In genomic region chr10:73495884-73496674, GRCh38 we compare ENCODE assay signal across 1 cellular context.
TF ChIP-seq lines count a peak whose summit lies in the region.

Gene PPP3CB, minus strand, starts transcription at chr10:73496024. Its CDS starts 135 bp downstream, at chr10:73495889.

TF ChIP-seq in K562, 482 proteins besides CTCF, POLR2A, EP300 and RAD21 (continued from another document and continues in another):
- TF ChIP-seq BRD4 (IDR thresholded peaks at IDR 0.05) (no peak), SRSF1 (IDR thresholded peaks at IDR 0.05; ENCODE audit: low read depth, low read length) (no peak), CBFA2T3 (IDR thresholded peaks at IDR 0.05) (no peak), ETV1 (tag; conservative IDR thresholded peaks at IDR 0.05; ENCODE audit: low read depth) (no peak; the same call in 1 of the 2 replicates), MEF2D (tag; conservative IDR thresholded peaks at IDR 0.05; ENCODE audit: low read depth) (no peak), THRA (IDR thresholded peaks at IDR 0.05) (no peak), STAT5A (IDR thresholded peaks at IDR 0.05; ENCODE audit: borderline replicate concordance, low read length) (peak; percentile 29; the same call in 1 of the 2 replicates), MLX (CRISPR knock-in tag; conservative IDR thresholded peaks at IDR 0.05) (no peak), HDAC1 (IDR thresholded peaks at IDR 0.05) (no peak), ELF1 (tag; IDR thresholded peaks at IDR 0.05) (peak; percentile 55; the same call in 1 of the 2 replicates), ZNF583 (CRISPR knock-in tag; IDR thresholded peaks at IDR 0.05) (no peak), TARDBP (IDR thresholded peaks at IDR 0.05) (no peak), CEBPZ (IDR thresholded peaks at IDR 0.05; ENCODE audit: borderline replicate concordance, low read depth, low read length) (no peak), TBP (optimal IDR thresholded peaks at IDR 0.05; ENCODE audit: low read depth, low read length) (peak; percentile 59), ZNF280A (IDR thresholded peaks at IDR 0.05; ENCODE audit: low read depth, partially characterized antibody) (no peak), HCFC1 (IDR thresholded peaks at IDR 0.05; ENCODE audit: low read depth, low read length) (peak; percentile 77), ZNF609 (CRISPR knock-in tag; IDR thresholded peaks at IDR 0.05; ENCODE audit: borderline replicate concordance) (no peak), ZNF239 (CRISPR knock-in tag; IDR thresholded peaks at IDR 0.05) (no peak), LCOR (CRISPR knock-in tag; IDR thresholded peaks at IDR 0.05) (no peak), PRPF4 (IDR thresholded peaks at IDR 0.05; ENCODE audit: insufficient read depth, low read depth, low read length, poor library complexity, severe bottlenecking) (no peak), MYC (IDR thresholded peaks at IDR 0.05; ENCODE audit: low read depth, low read length) (no peak; the same call in none of the 2 replicates), MYC (CRISPR knock-in tag; IDR thresholded peaks at IDR 0.05; ENCODE audit: borderline replicate concordance, low read depth) (no peak), SAFB2 (IDR thresholded peaks at IDR 0.05; ENCODE audit: borderline replicate concordance, low read depth, low read length, severe bottlenecking) (no peak), ZNF695 (CRISPR knock-in tag; IDR thresholded peaks at IDR 0.05) (no peak), FOXA3 (CRISPR knock-in tag; conservative IDR thresholded peaks at IDR 0.05 in 1 of 2, IDR thresholded peaks at IDR 0.05 in 1 of 2) (0 out of 4 replicates have a peak, but pooled peaks of 1 of the 2 experiments have one; percentile 32), SNRNP70 (optimal IDR thresholded peaks at IDR 0.05; ENCODE audit: low read depth, low read length) (no peak), TEAD4 (IDR thresholded peaks at IDR 0.05; ENCODE audit: low read length) (peak; percentile 74), TEAD4 (CRISPR knock-in tag; IDR thresholded peaks at IDR 0.05; ENCODE audit: borderline replicate concordance) (no peak), TAF9B (IDR thresholded peaks at IDR 0.05; ENCODE audit: partially characterized antibody) (peak; percentile 30), RERE (CRISPR knock-in tag; IDR thresholded peaks at IDR 0.05; ENCODE audit: borderline replicate concordance) (no peak), SIX5 (IDR thresholded peaks at IDR 0.05; ENCODE audit: borderline replicate concordance in 1 of 2, insufficient read depth in 1 of 2, low read depth in 1 of 2, low read length in 2 of 2) (no peak), MXI1 (IDR thresholded peaks at IDR 0.05; ENCODE audit: low read depth, low read length) (peak; percentile 52; the same call in 1 of the 2 replicates), TEAD1 (CRISPR knock-in tag; IDR thresholded peaks at IDR 0.05) (peak in 1 of 2 experiments; percentile 43; a peak in 2 of 4 replicates), ZNF592 (IDR thresholded peaks at IDR 0.05) (peak; percentile 48; the same call in 1 of the 2 replicates), HIVEP1 (CRISPR knock-in tag; IDR thresholded peaks at IDR 0.05) (no peak), EP400 (IDR thresholded peaks at IDR 0.05) (no peak; the same call in none of the 2 replicates), POLR2AphosphoS2 (IDR thresholded peaks at IDR 0.05; ENCODE audit: low read length) (no peak), NRF1 (conservative IDR thresholded peaks at IDR 0.05 in 1 of 2, IDR thresholded peaks at IDR 0.05 in 1 of 2) (peak; percentile 77 to 81), ZBTB7A (IDR thresholded peaks at IDR 0.05; ENCODE audit: borderline replicate concordance, control insufficient read depth, low read depth, low read length) (peak; percentile 92), ZNF23 (CRISPR knock-in tag; IDR thresholded peaks at IDR 0.05) (no peak), TRIM28 (IDR thresholded peaks at IDR 0.05) (no peak; the same call in 1 of the 2 replicates)
